8 cellular contexts compared by ENCODE assay signal in genomic region chr11:64996710-64997380, GRCh38. TPM values are rescaled to one million over a fixed set of nuclear protein-coding genes. Genes with fewer than 3 reads are reported as not detected.
DNase-seq lines count a peak whose midpoint lies in the region; ATAC-seq, FAIRE-seq and TF ChIP-seq lines count a peak whose summit lies in the region.

Gene BATF2 (minus strand): TSS chr11:64996971. CDS start chr11:64996914, 57 bp downstream.

- H3K4me3 ChIP-seq in liver (ENCODE audit: low read depth in 1 of 3, low read length in 3 of 3) (peak within 1 kb of the TSS; percentile 77 to 92 (median 80)), stomach smooth muscle (ENCODE audit: low read length in 2 of 2) (peak within 1 kb of the TSS; percentile 79 to 81)

- DNase-seq in D721Med (ENCODE audit: insufficient read length, low spot score), result peak; percentile 71
- DNase-seq in HTR-8/SVneo (ENCODE audit: insufficient read length, low spot score), result peak; percentile 91
- DNase-seq in RCC 7860 (ENCODE audit: low spot score), result peak; percentile 11
- peak; percentile 62 for DNase-seq in dermis blood vessel endothelial cell
- no peak for DNase-seq in amniotic stem cell (lab: John Stamatoyannopoulos, UW)

- H3K27ac ChIP-seq in liver (ENCODE audit: low read depth in 1 of 2, low read length in 2 of 2), result peak within 1 kb of the TSS; percentile 73 to 78
- peak within 1 kb of the TSS; percentile 46 for H3K27ac ChIP-seq in stomach smooth muscle (ENCODE audit: low read length)

- peak within 1 kb of the TSS; percentile 87 to 95 for H3K9ac ChIP-seq in liver (ENCODE audit: low read depth in 1 of 2, low read length in 2 of 2)
- peak within 1 kb of the TSS; percentile 81 to 87 for H3K9ac ChIP-seq in stomach smooth muscle (ENCODE audit: low read length in 2 of 2)

- FAIRE-seq in D721Med (lab: Jason Lieb, UNC), result no peak
- FAIRE-seq in HTR-8/SVneo (lab: Jason Lieb, UNC), result no peak
- FAIRE-seq in RCC 7860 (lab: Jason Lieb, UNC), result no peak

- peak; percentile 79 to 84 for TF ChIP-seq RAD21 in liver (IDR thresholded peaks at IDR 0.05)

- 7% methylated on average over 9 of the region's 9 CpGs for WGBS in liver

- ATAC-seq in HG02678 (IDR thresholded peaks at IDR 0.05; ENCODE audit: unreplicated experiment), result no peak

- H3K36me3 ChIP-seq in liver (ENCODE audit: control insufficient read depth in 4 of 4, insufficient read depth in 3 of 4, low read depth in 1 of 4, low read length in 3 of 4) (no peaks in the 10 kb centered on the region), stomach smooth muscle (ENCODE audit: control insufficient read depth in 2 of 2, insufficient read depth in 2 of 2, low read length in 2 of 2) (no peaks in the 10 kb centered on the region)

- H3K4me1 ChIP-seq in liver (ENCODE audit: control insufficient read depth in 4 of 4, insufficient read depth in 4 of 4, low read length in 3 of 4) (peaks cover 0 to 22% (median 13%) of the 10 kb centered on the region in 4 donors), stomach smooth muscle (ENCODE audit: control insufficient read depth, insufficient read depth, low read length) (peaks cover 13% of the 10 kb centered on the region)

- H3K9me3 ChIP-seq in liver (ENCODE audit: control insufficient read depth in 4 of 4, low read length in 3 of 4) (no peaks in the 10 kb centered on the region), stomach smooth muscle (ENCODE audit: control insufficient read depth in 2 of 2, low read length in 2 of 2) (no peaks in the 10 kb centered on the region)

- TF ChIP-seq CTCF in D721Med (IDR thresholded peaks at IDR 0.05; ENCODE audit: insufficient read depth, missing control alignments), result peak; percentile 15
- peak; percentile 58 for TF ChIP-seq CTCF in liver (IDR thresholded peaks at IDR 0.05; ENCODE audit: low read depth, low read length, missing input control)

- H3K27me3 ChIP-seq in liver (ENCODE audit: control insufficient read depth in 4 of 4, insufficient read depth in 4 of 4, low read length in 3 of 4), result no peaks in the 10 kb centered on the region
- H3K27me3 ChIP-seq in stomach smooth muscle (ENCODE audit: control insufficient read depth in 1 of 2, insufficient read depth in 2 of 2, low read length in 2 of 2), result no peaks in the 10 kb centered on the region

TF ChIP-seq in liver, 16 proteins besides CTCF, POLR2A, EP300 and RAD21:
- TF ChIP-seq MAX (IDR thresholded peaks at IDR 0.05), result peak; percentile 90
- TF ChIP-seq JUND (IDR thresholded peaks at IDR 0.05), result peak in 1 of 2 donors; percentile 61
- peak; percentile 73 to 77 for TF ChIP-seq RXRA (IDR thresholded peaks at IDR 0.05)
- peak; percentile 96 for TF ChIP-seq TAF1 (conservative IDR thresholded peaks at IDR 0.05)
- TF ChIP-seq REST (IDR thresholded peaks at IDR 0.05), result peak; percentile 76
- TF ChIP-seq HNF4A (conservative IDR thresholded peaks at IDR 0.05), result peak; percentile 78 to 80
- TF ChIP-seq EGR1 (IDR thresholded peaks at IDR 0.05; ENCODE audit: low read depth in 2 of 2), result peak in 1 of 2 donors; percentile 79
- peak; percentile 10 for TF ChIP-seq FOXA2 (IDR thresholded peaks at IDR 0.05)
- TF ChIP-seq GABPA (IDR thresholded peaks at IDR 0.05 in 1 of 2, conservative IDR thresholded peaks at IDR 0.05 in 1 of 2), result peak in 1 of 2 donors; percentile 82
- TF ChIP-seq SP1 (IDR thresholded peaks at IDR 0.05), result peak; percentile 74
- peak; percentile 77 for TF ChIP-seq YY1 (IDR thresholded peaks at IDR 0.05)
- TF ChIP-seq HNF4G (IDR thresholded peaks at IDR 0.05), result peak; percentile 36
- TF ChIP-seq ATF3 (IDR thresholded peaks at IDR 0.05), result no peak
- peak; percentile 74 for TF ChIP-seq NR2F2 (IDR thresholded peaks at IDR 0.05)
- TF ChIP-seq FOXA1 (IDR thresholded peaks at IDR 0.05), result peak; percentile 52
- TF ChIP-seq ZBTB33 (IDR thresholded peaks at IDR 0.05), result peak; percentile 54

RNA-seq across cellular contexts. Expression of gene BATF2, which starts in this region (rescaled TPM):
- 0.34 and 1.1 TPM in 2 replicates for total RNA-seq in dermis blood vessel endothelial cell
- 1 to 10 TPM in 1 of 2 donors, under 1 TPM in 1; 0.51 to 1.2 TPM for total RNA-seq in liver
- polyA plus RNA-seq in liver, result 1 to 10 TPM; 1.6 to 3.2 TPM
